Comparison of ENCODE assay signal across 13 cellular contexts in genomic region chr16:73304008-73304814, GRCh38.
DNase-seq lines count a peak whose midpoint lies in the region; ATAC-seq and TF ChIP-seq lines count a peak whose summit lies in the region.
"Had no signal": no experiment of that assay in that cellular context is flagged by ENCODE, and none has a peak within 500 bp of the region (broad histone marks: within the 10 kb centered on the region; RNA-seq: fewer than 3 reads in every experiment).

No MANE protein-coding gene starts in this region.

- POLR2A ChIA-PET in HEK293 (lab: Yijun Ruan, JAX) = no interaction called here

- no peak for ATAC-seq in GM18517 (IDR thresholded peaks at IDR 0.05; ENCODE audit: unreplicated experiment)

- H2AFZ ChIP-seq in smooth muscle cell (ENCODE audit: low read depth) = no peak overlapping the region

- H3F3A ChIP-seq in smooth muscle cell (ENCODE audit: low read depth) = no peaks in the 10 kb centered on the region

- no peaks in the 10 kb centered on the region for H4K20me1 ChIP-seq in smooth muscle cell (ENCODE audit: low read depth)

- H3K4me3 Mint-ChIP-seq in Calu3 (ENCODE audit: low read depth, unreplicated experiment) = no peak overlapping the region
- H3K4me3 Mint-ChIP-seq: CD4-positive, alpha-beta T cell had no signal

- no peaks in the 10 kb centered on the region for H3K79me2 ChIP-seq in smooth muscle cell (ENCODE audit: low read depth)

- CTCF ChIA-PET in HEK293 (lab: Yijun Ruan, JAX) = interaction anchor here (0.8 kb wide), 1 partner anchor 166 kb away, joined by 3 read pairs; no protein-coding TSS in a partner anchor
- CTCF ChIA-PET in Calu3 (lab: Charles Lee) = interaction anchor here (0.7 kb wide), 1 partner anchor 12 kb away, joined by 5 read pairs; no protein-coding TSS in a partner anchor

- 52% methylated on average over 15 of the region's 15 CpGs for WGBS in smooth muscle cell (ENCODE audit: low lambda C conversion rate)

- H3K27ac Mint-ChIP-seq in Calu3 (ENCODE audit: unreplicated experiment) = no peak overlapping the region
- H3K27ac Mint-ChIP-seq: CD4-positive, alpha-beta T cell had no signal

- DNase-seq in NCI-H226 (peak; percentile 64), left kidney (ENCODE audit: low read depth, low spot score) (peak; percentile 90), smooth muscle cell (lab: John Stamatoyannopoulos, UW; ENCODE audit: unreplicated experiment) (no peak), Calu3 (no peak), cerebellar cortex (ENCODE audit: low spot score) (no peak)
- DNase-seq: ACHN; CD4-positive, alpha-beta T cell; NCI-H1436 treated with DMSO at 0.1 percent for 48 hours; NCI-H2081 treated with DMSO at 0.1 percent for 48 hours; NCI-H748 treated with DMSO at 0.1 percent for 48 hours had no signal

- no peak overlapping the region for H3K4me3 ChIP-seq in HEK293 (ENCODE audit: low read depth, low read length)
- H3K4me3 ChIP-seq in smooth muscle cell = no peak overlapping the region
- H3K4me3 ChIP-seq: HAP-1 had no signal

- peaks cover 60% of the 10 kb centered on the region for H3K27me3 Mint-ChIP-seq in Calu3 (ENCODE audit: unreplicated experiment)

- H3K9me3 Mint-ChIP-seq in Calu3 (ENCODE audit: low read depth, unreplicated experiment) = no peaks in the 10 kb centered on the region
- H3K9me3 Mint-ChIP-seq: CD4-positive, alpha-beta T cell had no signal

- H3K27ac ChIP-seq in HEK293 (ENCODE audit: extremely low read depth, low read depth, low read length) = no peak overlapping the region
- H3K27ac ChIP-seq in smooth muscle cell (ENCODE audit: low read depth) = no peak overlapping the region

- H3K4me2 ChIP-seq in smooth muscle cell = peak overlapping the region; percentile 43

- no peaks in the 10 kb centered on the region for H3K9me3 ChIP-seq in HEK293 (ENCODE audit: control insufficient read depth, insufficient read depth, low read depth, low read length)
- no peaks in the 10 kb centered on the region for H3K9me3 ChIP-seq in smooth muscle cell (replicated peaks; ENCODE audit: low read depth)
- H3K9me3 ChIP-seq: HAP-1 had no signal

- peaks cover 5% of the 10 kb centered on the region for H3K4me1 ChIP-seq in HEK293 (ENCODE audit: control insufficient read depth, insufficient read depth, low read length)
- H3K4me1 ChIP-seq in smooth muscle cell (ENCODE audit: low read depth) = no peaks in the 10 kb centered on the region
- H3K4me1 ChIP-seq: HAP-1 had no signal

- intact Hi-C loops in Calu3 (cut with micrococcal nuclease; ENCODE audit: unreplicated experiment) = no loop called here

- H3K4me1 Mint-ChIP-seq in Calu3 (ENCODE audit: low read depth, unreplicated experiment) = no peaks in the 10 kb centered on the region

- H3K9ac ChIP-seq in smooth muscle cell (ENCODE audit: low read depth) = no peak overlapping the region

- TF ChIP-seq CTCF in HEK293 (tag by site-specific recombination; IDR thresholded peaks at IDR 0.05) = no peak
- no peak for TF ChIP-seq CTCF in smooth muscle cell (IDR thresholded peaks at IDR 0.05; ENCODE audit: borderline replicate concordance, insufficient read depth, poor library complexity, severe bottlenecking)
- TF ChIP-seq CTCF in Calu3 (IDR thresholded peaks at IDR 0.05; ENCODE audit: unreplicated experiment) = no peak

- no peaks in the 10 kb centered on the region for H3K36me3 Mint-ChIP-seq in Calu3 (ENCODE audit: insufficient read depth, unreplicated experiment)

- no peaks in the 10 kb centered on the region for H3K27me3 ChIP-seq in smooth muscle cell (ENCODE audit: low read depth)

- H3K36me3 ChIP-seq in HEK293 (ENCODE audit: control insufficient read depth in 2 of 2, insufficient read depth in 1 of 2, low read length in 2 of 2) (no peaks in the 10 kb centered on the region), smooth muscle cell (ENCODE audit: low read depth) (no peaks in the 10 kb centered on the region)
- H3K36me3 ChIP-seq: HAP-1 had no signal

- no TSS peak for BruUV-seq in Calu3 (replicated peaks; lab: Mats Ljungman, UMichigan)

TF ChIP-seq in HEK293, 187 proteins besides CTCF, POLR2A, EP300 and RAD21 (continues in another document):
- TF ChIP-seq KLF16 (tag by site-specific recombination; IDR thresholded peaks at IDR 0.05) = 0 out of 2 replicates have a peak, but pooled peaks have one; percentile 22
- TF ChIP-seq ZNF692 (tag by site-specific recombination; IDR thresholded peaks at IDR 0.05) = peak; percentile 46; the same call in 1 of the 2 replicates
- peak; percentile 29; the same call in 1 of the 2 replicates for TF ChIP-seq ZBTB8A (tag by site-specific recombination; IDR thresholded peaks at IDR 0.05)
- no peak for TF ChIP-seq ZNF398 (tag by site-specific recombination; IDR thresholded peaks at IDR 0.05)
- no peak for TF ChIP-seq PRDM6 (tag by site-specific recombination; IDR thresholded peaks at IDR 0.05)
- TF ChIP-seq ZEB2 (tag by site-specific recombination; IDR thresholded peaks at IDR 0.05) = peak; percentile 17; the same call in 1 of the 2 replicates
- TF ChIP-seq ZBTB26 (tag by site-specific recombination; optimal IDR thresholded peaks at IDR 0.05) = no peak
- TF ChIP-seq TSHZ1 (tag by site-specific recombination; IDR thresholded peaks at IDR 0.05; ENCODE audit: borderline replicate concordance) = no peak
- no peak for TF ChIP-seq ZNF248 (tag by site-specific recombination; IDR thresholded peaks at IDR 0.05)

Comparison
In these comparisons a context has a peak if more than half of its experiments do, and no peak if none do; other contexts are left out.
1. DNase-seq: peak in NCI-H226 (single experiment) and left kidney (single experiment); none in smooth muscle cell (single experiment), Calu3 (single experiment) and cerebellar cortex (single experiment).